In genomic region chr12:63917864-63918742, GRCh38 we compare ENCODE assay signal across 9 cellular contexts.
DNase-seq lines count a peak whose midpoint lies in the region; ATAC-seq and TF ChIP-seq lines count a peak whose summit lies in the region.
"Had no signal": no experiment of that assay in that cellular context is flagged by ENCODE, and none has a peak within 500 bp of the region (broad histone marks: within the 10 kb centered on the region; RNA-seq: fewer than 3 reads in every experiment).

No MANE protein-coding gene starts in this region.

- H2BK120ac ChIP-seq in neuronal stem cell (ENCODE audit: low read depth, low read length) = no peak overlapping the region

- TF ChIP-seq POLR2A in ovary (IDR thresholded peaks at IDR 0.05) = no peak

- in situ Hi-C loops in Caki2 (cut with HindIII; ENCODE audit: low pct_unique_long_range_greater_than_20kb, low sequenced_read_pairs) = no loop called here

- H3K4me3 ChIP-seq in ovary (no peak overlapping the region), neuronal stem cell (ENCODE audit: low read length in 2 of 2) (no peak overlapping the region)
- H3K4me3 ChIP-seq: K562 had no signal

- H2BK5ac ChIP-seq in neuronal stem cell (ENCODE audit: low read length) = no peak overlapping the region

- H3K4me1 ChIP-seq in ovary (ENCODE audit: insufficient read depth) (peaks cover 13% of the 10 kb centered on the region), neuronal stem cell (ENCODE audit: control insufficient read depth in 2 of 2, insufficient read depth in 1 of 2, low read depth in 1 of 2, low read length in 2 of 2) (peaks cover 0 to 41% of the 10 kb centered on the region in 2 donors)

- peak overlapping the region in 1 of 2 donors; percentile 37 for H3K27ac ChIP-seq in ovary
- no peak overlapping the region for H3K27ac ChIP-seq in neuronal stem cell (replicated peaks; ENCODE audit: low read length)

- H3K4me3 Mint-ChIP-seq in effector memory CD8-positive, alpha-beta T cell = no peak overlapping the region

- WGBS in ovary, 3 donors = 51 to 60% (median 59%) methylated on average over 10 of the region's 10 CpGs
- WGBS in neuronal stem cell (ENCODE audit: extremely low coverage in 2 of 2, insufficient read length in 2 of 2, insufficient replicate concordance in 1 of 2), 2 donors = no CpG with 5 or more reads among the region's 10 CpGs

- H4K8ac ChIP-seq in neuronal stem cell (ENCODE audit: low read depth, low read length) = no peak overlapping the region

- no peaks in the 10 kb centered on the region for H3K79me1 ChIP-seq in neuronal stem cell (ENCODE audit: low read depth, low read length)

- intact Hi-C loops in ovary (cut with DNase I) = no loop called here

- no peak overlapping the region for H3K4ac ChIP-seq in neuronal stem cell (ENCODE audit: low read length)

- peak; percentile 100 for DNase-seq in Caki2 (ENCODE audit: low read depth)
- peak; percentile 98 for DNase-seq in MV-4-11 (lab: John Stamatoyannopoulos, UW)
- DNase-seq in effector memory CD8-positive, alpha-beta T cell = no peak
- DNase-seq in ovary = peak in 1 of 5 donors; percentile 36
- no peak for DNase-seq in activated naive CD4-positive, alpha-beta T cell treated with anti-CD3 and anti-CD28 coated beads, Interleukin-2, amount 50 U/mL, for 16 hours
- DNase-seq in neuronal stem cell (ENCODE audit: low spot score) = no peak

- no peak for TF ChIP-seq CTCF in ovary (IDR thresholded peaks at IDR 0.05)

- peaks cover 3% of the 10 kb centered on the region for H3K36me3 Mint-ChIP-seq in effector memory CD8-positive, alpha-beta T cell (ENCODE audit: insufficient read depth)

- H3K4me1 Mint-ChIP-seq in effector memory CD8-positive, alpha-beta T cell (ENCODE audit: low read depth in 2 of 2) = no peaks in the 10 kb centered on the region

- no peak overlapping the region for H2BK12ac ChIP-seq in neuronal stem cell (ENCODE audit: low read length)

- H3K4me2 ChIP-seq in neuronal stem cell (ENCODE audit: insufficient read depth, low read length, poor library complexity, severe bottlenecking) = no peak overlapping the region

- ATAC-seq in GM21528 (IDR thresholded peaks at IDR 0.05; ENCODE audit: low FRiP score, unreplicated experiment) (peak; percentile 56), HG03460 (IDR thresholded peaks at IDR 0.05; ENCODE audit: unreplicated experiment) (no peak)
- ATAC-seq in effector memory CD8-positive, alpha-beta T cell (replicated peaks) = peak; percentile 27
- ATAC-seq: K562 had no signal

- H3K27me3 Mint-ChIP-seq in effector memory CD8-positive, alpha-beta T cell = peaks cover 0 to 6% of the 10 kb centered on the region in 2 donors

- H3K27me3 ChIP-seq in ovary (no peaks in the 10 kb centered on the region), neuronal stem cell (ENCODE audit: control insufficient read depth in 3 of 3, insufficient read depth in 3 of 3, low read depth in 1 of 3, low read length in 3 of 3) (no peaks in the 10 kb centered on the region)

- no peak overlapping the region for H3K23ac ChIP-seq in neuronal stem cell (ENCODE audit: low read depth, low read length, poor library complexity)

- no peak overlapping the region for H2AFZ ChIP-seq in neuronal stem cell (ENCODE audit: low read length)

- no peak overlapping the region for H3K14ac ChIP-seq in neuronal stem cell (ENCODE audit: low read length)

- no peak overlapping the region for H3K18ac ChIP-seq in neuronal stem cell (ENCODE audit: low read length)

- no peak overlapping the region for H3K9ac ChIP-seq in neuronal stem cell (ENCODE audit: low read depth, low read length, poor library complexity)

- no peaks in the 10 kb centered on the region for H3K9me3 ChIP-seq in ovary
- no peaks in the 10 kb centered on the region for H3K9me3 ChIP-seq in neuronal stem cell (replicated peaks in 1 of 2; ENCODE audit: control insufficient read depth in 2 of 2, insufficient read depth in 1 of 2, low read depth in 1 of 2, low read length in 2 of 2)

- H3K9me3 Mint-ChIP-seq in effector memory CD8-positive, alpha-beta T cell = no peaks in the 10 kb centered on the region

- peak; percentile 93 for TF ChIP-seq EP300 in ovary (IDR thresholded peaks at IDR 0.05)

- no peak overlapping the region for H4K91ac ChIP-seq in neuronal stem cell (ENCODE audit: low read depth, low read length, poor library complexity)

- no peak overlapping the region for H2AK5ac ChIP-seq in neuronal stem cell (ENCODE audit: low read depth, low read length)

- no peak overlapping the region for H3K27ac Mint-ChIP-seq in effector memory CD8-positive, alpha-beta T cell

- H2BK15ac ChIP-seq in neuronal stem cell (ENCODE audit: low read length) = no peak overlapping the region

- H3K36me3 ChIP-seq in ovary = no peaks in the 10 kb centered on the region
- no peaks in the 10 kb centered on the region for H3K36me3 ChIP-seq in neuronal stem cell (replicated peaks in 1 of 2; ENCODE audit: control insufficient read depth in 2 of 2, insufficient read depth in 2 of 2, low read length in 2 of 2)

Comparison
In these comparisons a context has a peak if more than half of its experiments do, and no peak if none do; other contexts are left out.
1. DNase-seq: peak in Caki2 (single experiment) and MV-4-11 (single experiment); none in effector memory CD8-positive, alpha-beta T cell (0 of 3), activated naive CD4-positive, alpha-beta T cell treated with anti-CD3 and anti-CD28 coated beads, Interleukin-2, amount 50 U/mL, for 16 hours (single experiment) and neuronal stem cell (single experiment).